Comparison of ENCODE assay signal across 8 cellular contexts in genomic region chr20:62386383-62387218, GRCh38. TPM values are rescaled to one million over a fixed set of nuclear protein-coding genes. Genes with fewer than 3 reads are reported as not detected.
DNase-seq lines count a peak whose midpoint lies in the region; TF ChIP-seq lines count a peak whose summit lies in the region.

RPS21 (plus strand) TSS chr20:62387103; CDS start chr20:62387339, 236 bp downstream.

- peak within 1 kb of the TSS; percentile 33 for H3K9ac ChIP-seq in endocrine pancreas (ENCODE audit: control insufficient read depth, insufficient read depth, low read length)

- H3K9me3 ChIP-seq in endocrine pancreas (ENCODE audit: control insufficient read depth, low read length) (no peaks in the 10 kb centered on the region), mesodermal cell (ENCODE audit: control insufficient read depth, low read length) (no peaks in the 10 kb centered on the region)

- TF ChIP-seq CTCF in GM20000 (IDR thresholded peaks at IDR 0.05; ENCODE audit: extremely low read depth, missing control alignments), result no peak

- DNase-seq in CMK (ENCODE audit: low read depth) (peak; percentile 88), GM20000 (ENCODE audit: low spot score) (peak; percentile 97), HS-5 (ENCODE audit: low read depth) (peak; percentile 50), NOMO-1 (lab: John Stamatoyannopoulos, UW; ENCODE audit: unreplicated experiment in 2 of 2) (peak; percentile 85 to 90)
- DNase-seq in activated CD8-positive, alpha-beta memory T cell treated with anti-CD3 and anti-CD28 coated beads for 48 hours (ENCODE audit: low read depth in 2 of 3, low spot score in 2 of 3), result peak; percentile 82 to 87 (median 83)
- DNase-seq in stimulated activated CD8-positive, alpha-beta memory T cell treated with anti-CD3 and anti-CD28 coated beads, Interleukin-15, amount 100 ng/mL, for 24 hours (ENCODE audit: low read depth), result peak; percentile 92

- no peaks in the 10 kb centered on the region for H3K4me1 ChIP-seq in endocrine pancreas (ENCODE audit: control insufficient read depth, insufficient read depth, low read length)
- H3K4me1 ChIP-seq in mesodermal cell (ENCODE audit: control insufficient read depth, insufficient read depth, low read length, poor library complexity, severe bottlenecking), result peaks cover 16% of the 10 kb centered on the region

- 0 to 1% methylated on average over 57 to 71 of the region's 83 CpGs for WGBS in mesodermal cell (ENCODE audit: insufficient coverage in 2 of 2), 2 experiments

- H3K4me3 ChIP-seq in endocrine pancreas (ENCODE audit: control insufficient read depth, insufficient read depth, low read length) (peak within 1 kb of the TSS; percentile 38), mesodermal cell (ENCODE audit: extremely low read depth, insufficient read depth, low read length, poor library complexity, severe bottlenecking) (peak within 1 kb of the TSS; percentile 99)

- H3K36me3 ChIP-seq in endocrine pancreas (ENCODE audit: control insufficient read depth, insufficient read depth, low read length), result no peaks in the 10 kb centered on the region
- H3K36me3 ChIP-seq in mesodermal cell (ENCODE audit: control insufficient read depth, insufficient read depth, low read length), result peaks cover 62% of the 10 kb centered on the region

- H3K27ac ChIP-seq in mesodermal cell (ENCODE audit: low read depth, low read length, severe bottlenecking), result peak within 1 kb of the TSS; percentile 83

- H3K27me3 ChIP-seq in endocrine pancreas (ENCODE audit: control insufficient read depth, insufficient read depth, low read length), result no peaks in the 10 kb centered on the region

RNA-seq across cellular contexts. Expression of gene RPS21, which starts in this region (rescaled TPM):
- 1,486 TPM for polyA plus RNA-seq in mesodermal cell (2013, experiment 1 of 2)
- polyA plus RNA-seq in mesodermal cell (2013, experiment 2 of 2), result 1,451 TPM

Comparison
In these comparisons a context has a peak if more than half of its experiments do, and no peak if none do; other contexts are left out.
1. Peak in every context shown above with its lines: DNase-seq, H3K4me3 ChIP-seq and H3K27ac ChIP-seq.